In the genomic region with DNA sequence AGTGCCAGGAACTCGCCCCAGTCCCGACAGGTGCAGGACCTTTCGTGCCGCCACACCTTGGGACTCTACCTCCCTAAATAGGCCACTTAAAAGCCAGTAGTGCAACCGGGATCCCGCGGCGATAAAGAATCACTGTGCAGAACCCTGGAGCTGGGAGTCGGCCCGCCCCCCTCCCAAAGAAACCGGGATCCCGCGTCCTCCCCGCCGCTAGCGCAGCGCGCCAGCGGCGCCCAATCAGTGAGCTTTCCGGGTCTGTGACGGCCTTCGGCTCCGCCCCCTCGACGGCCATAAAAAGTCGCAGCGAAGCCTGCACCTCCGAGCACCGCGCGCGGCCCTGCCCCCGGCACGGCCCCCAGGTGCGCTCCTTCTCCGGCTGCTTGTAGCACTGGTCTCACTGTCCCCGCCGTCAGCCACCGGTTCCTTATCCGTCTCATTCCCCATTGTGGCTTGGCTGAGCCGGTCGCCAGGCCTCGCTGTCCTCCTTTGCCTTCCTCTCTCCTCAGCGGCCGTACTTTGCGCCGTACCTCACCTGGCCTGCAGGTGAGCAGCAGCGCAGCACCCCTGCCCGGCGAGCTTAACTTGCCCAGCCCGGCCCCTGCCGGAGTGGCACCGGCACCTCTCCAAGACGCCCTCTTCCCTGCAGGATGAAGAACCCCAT, we compare ENCODE assay signal across 8 cellular contexts. TPM values are rescaled to one million over a fixed set of nuclear protein-coding genes. Genes with fewer than 3 reads are reported as not detected.
DNase-seq lines count a peak whose midpoint lies in the region; ATAC-seq and TF ChIP-seq lines count a peak whose summit lies in the region.

A gene (plus strand): TSS at position 318 of the 658 bp plus-strand sequence. CDS start 327 bp downstream, at position 645.

- peaks cover 4% of the 10 kb centered on the region for H3K27me3 ChIP-seq in CD8-positive, alpha-beta memory T cell (ENCODE audit: insufficient read depth, low read length, poor library complexity, severe bottlenecking)
- H3K27me3 ChIP-seq in RWPE2 (ENCODE audit: insufficient read depth, poor library complexity, severe bottlenecking) (no peaks in the 10 kb centered on the region), breast epithelium (peaks cover 0 to 24% of the 10 kb centered on the region in 2 donors)

- CTCF ChIA-PET in CD8-positive, alpha-beta memory T cell (lab: Charles Lee) = no interaction called here

- H3K27me3 Mint-ChIP-seq in CD8-positive, alpha-beta memory T cell = peaks cover 40 to 69% of the 10 kb centered on the region in 2 donors
- H3K27me3 Mint-ChIP-seq in immature natural killer cell (ENCODE audit: low read depth in 3 of 3) = peaks cover 10 to 16% (median 15%) of the 10 kb centered on the region in 3 donors

- no peaks in the 10 kb centered on the region for H3K9me3 ChIP-seq in CD8-positive, alpha-beta memory T cell (ENCODE audit: low read length)
- H3K9me3 ChIP-seq in RWPE2 (ENCODE audit: severe bottlenecking) (no peaks in the 10 kb centered on the region), breast epithelium (no peaks in the 10 kb centered on the region)

- POLR2A ChIA-PET in CD8-positive, alpha-beta memory T cell (lab: Charles Lee) = no interaction called here

- TF ChIP-seq POLR2A in breast epithelium (IDR thresholded peaks at IDR 0.05) = no peak

- H3K36me3 Mint-ChIP-seq in CD8-positive, alpha-beta memory T cell = no peaks in the 10 kb centered on the region
- no peaks in the 10 kb centered on the region for H3K36me3 Mint-ChIP-seq in immature natural killer cell

- TF ChIP-seq CTCF in RWPE2 (IDR thresholded peaks at IDR 0.05; ENCODE audit: poor library complexity, severe bottlenecking) (peak; percentile 28), breast epithelium (IDR thresholded peaks at IDR 0.05) (peak; percentile 31 to 61 (median 52))

- peak in 1 of 5 donors; percentile 4 for DNase-seq in CD8-positive, alpha-beta memory T cell
- DNase-seq in RWPE2 (ENCODE audit: low spot score) (peak; percentile 73), breast epithelium (ENCODE audit: low spot score in 2 of 2) (peak; percentile 53 to 64), immature natural killer cell (no peak), MV-4-11 (lab: John Stamatoyannopoulos, UW) (no peak)

- peaks cover 0 to 10% (median 0%) of the 10 kb centered on the region in 5 donors for H3K9me3 Mint-ChIP-seq in CD8-positive, alpha-beta memory T cell
- H3K9me3 Mint-ChIP-seq in immature natural killer cell = peaks cover 0 to 11% (median 3%) of the 10 kb centered on the region in 6 donors

- H3K27ac ChIP-seq in CD8-positive, alpha-beta memory T cell (ENCODE audit: low read depth, low read length) = no peak within 1 kb of the TSS
- H3K27ac ChIP-seq in RWPE2 (ENCODE audit: poor library complexity, severe bottlenecking) (no peak within 1 kb of the TSS), breast epithelium (peak within 1 kb of the TSS; percentile 48 to 57), skin epidermis (no peak within 1 kb of the TSS)

- ATAC-seq in HG02571 (IDR thresholded peaks at IDR 0.05; ENCODE audit: unreplicated experiment) = peak; percentile 78
- ATAC-seq in RWPE2 (ENCODE audit: low read depth) = peak; percentile 95
- no peak for ATAC-seq in GM21825 (IDR thresholded peaks at IDR 0.05; ENCODE audit: unreplicated experiment)

- peak within 1 kb of the TSS; percentile 6 to 88 (median 80) for H3K4me3 Mint-ChIP-seq in CD8-positive, alpha-beta memory T cell
- peak within 1 kb of the TSS; percentile 73 to 83 (median 77) for H3K4me3 Mint-ChIP-seq in immature natural killer cell

- H3K27ac Mint-ChIP-seq in CD8-positive, alpha-beta memory T cell = peak within 1 kb of the TSS in 1 of 8 donors; percentile 36
- no peak within 1 kb of the TSS for H3K27ac Mint-ChIP-seq in immature natural killer cell

- H3K4me3 ChIP-seq in CD8-positive, alpha-beta memory T cell (ENCODE audit: low read length) = peak within 1 kb of the TSS; percentile 51
- H3K4me3 ChIP-seq in RWPE2 (ENCODE audit: severe bottlenecking) (peak within 1 kb of the TSS; percentile 46), breast epithelium (peak within 1 kb of the TSS; percentile 39 to 69 (median 63)), skin epidermis (peak within 1 kb of the TSS; percentile 5 to 40 (median 26))

- no peaks in the 10 kb centered on the region for H3K36me3 ChIP-seq in CD8-positive, alpha-beta memory T cell (ENCODE audit: insufficient read depth, low read length)
- H3K36me3 ChIP-seq in RWPE2 (ENCODE audit: low read depth) (no peaks in the 10 kb centered on the region), breast epithelium (no peaks in the 10 kb centered on the region)

- intact Hi-C loops in breast epithelium (cut with DNase I; ENCODE audit: low total_unique reads) = no loop called here

- peaks cover 0 to 32% (median 10%) of the 10 kb centered on the region in 3 donors for H3K4me1 Mint-ChIP-seq in CD8-positive, alpha-beta memory T cell
- H3K4me1 Mint-ChIP-seq in immature natural killer cell = peaks cover 7 to 10% of the 10 kb centered on the region in 2 donors

- no peaks in the 10 kb centered on the region for H3K4me1 ChIP-seq in CD8-positive, alpha-beta memory T cell (ENCODE audit: insufficient read depth, low read length)
- peaks cover 4% of the 10 kb centered on the region for H3K4me1 ChIP-seq in RWPE2 (ENCODE audit: insufficient read depth, poor library complexity, severe bottlenecking)
- no peaks in the 10 kb centered on the region for H3K4me1 ChIP-seq in breast epithelium

RNA-seq across cellular contexts. Expression of the gene that starts here (rescaled TPM):
- total RNA-seq in CD8-positive, alpha-beta memory T cell = not detected
- polyA plus RNA-seq in CD8-positive, alpha-beta memory T cell = not detected
- 1 to 10 TPM in 2 of 3 donors, not detected in 1; 3.9 to 4.5 TPM for total RNA-seq in breast epithelium
- polyA plus RNA-seq in immature natural killer cell = not detected

Comparison
In these comparisons a context has a peak if more than half of its experiments do, and no peak if none do; other contexts are left out.
1. DNase-seq: peak in RWPE2 (single experiment) and breast epithelium (2 of 2); none in immature natural killer cell (0 of 3) and MV-4-11 (single experiment).
2. H3K27ac ChIP-seq: peak in breast epithelium (2 of 2); none in CD8-positive, alpha-beta memory T cell (single experiment), RWPE2 (single experiment) and skin epidermis (0 of 21).
3. Peak in every context shown above with its lines, with median percentiles within 50 percentile points of each other: H3K4me3 ChIP-seq.